Comparison of ENCODE assay signal across 11 cellular contexts in genomic region chr5:61010759-61011460, GRCh38.
DNase-seq lines count a peak whose midpoint lies in the region; ATAC-seq and TF ChIP-seq lines count a peak whose summit lies in the region.
"Had no signal": no experiment of that assay in that cellular context is flagged by ENCODE, and none has a peak within 500 bp of the region (broad histone marks: within the 10 kb centered on the region; RNA-seq: fewer than 3 reads in every experiment).

No MANE protein-coding gene starts in this region.

- no peaks in the 10 kb centered on the region for H3K9me3 Mint-ChIP-seq in HFFc6

- TF ChIP-seq CTCF in AG09309 (IDR thresholded peaks at IDR 0.05; ENCODE audit: control insufficient read depth, insufficient read depth, low read depth, low read length, missing control alignments): peak; percentile 10
- TF ChIP-seq CTCF in HFFc6 (IDR thresholded peaks at IDR 0.05): peak; percentile 63
- peak; percentile 28 for TF ChIP-seq CTCF in astrocyte of the cerebellum (IDR thresholded peaks at IDR 0.05; ENCODE audit: low read depth, low read length, missing control alignments)

- H3K27me3 Mint-ChIP-seq in HFFc6 (ENCODE audit: insufficient read depth): no peaks in the 10 kb centered on the region

- in situ Hi-C loops in astrocyte of the cerebellum (cut with HindIII; ENCODE audit: low sequenced_read_pairs): no loop called here

- DNase-seq in AG09309 (ENCODE audit: low read depth) (no peak), HFFc6 (peak; percentile 17), astrocyte of the cerebellum (ENCODE audit: low read depth) (no peak), iPS-NIHi7 (ENCODE audit: extremely low spot score) (peak; percentile 64), UCSD-AML1 (lab: John Stamatoyannopoulos, UW; ENCODE audit: unreplicated experiment) (no peak), GOT3 (lab: John Stamatoyannopoulos, UW) (no peak)
- DNase-seq: activated T-cell treated with anti-CD3 and anti-CD28 coated beads for 4 hours, MG63, NCI-H2227 treated with DMSO at 0.1 percent for 48 hours had no signal

- no peak overlapping the region for H3K4me3 ChIP-seq in AG09309 (ENCODE audit: control insufficient read depth, low read depth, low read length)
- no peak overlapping the region for H3K4me3 ChIP-seq in astrocyte of the cerebellum (ENCODE audit: low read depth, low read length)
- H3K4me3 ChIP-seq: MG63 had no signal

- H3K36me3 Mint-ChIP-seq in HFFc6 (ENCODE audit: low read depth): no peaks in the 10 kb centered on the region

- H3K4me3 Mint-ChIP-seq in HFFc6: no peak overlapping the region

- H3K4me1 Mint-ChIP-seq in HFFc6 (ENCODE audit: low read depth): no peaks in the 10 kb centered on the region

- no peak for ATAC-seq in GM18861 (IDR thresholded peaks at IDR 0.05; ENCODE audit: unreplicated experiment)
- ATAC-seq in GM21381 (IDR thresholded peaks at IDR 0.05; ENCODE audit: unreplicated experiment): no peak

- no peak overlapping the region for H3K27ac Mint-ChIP-seq in HFFc6

Comparison
In these comparisons a context has a peak if more than half of its experiments do, and no peak if none do; other contexts are left out.
1. DNase-seq: peak in HFFc6 (single experiment) and iPS-NIHi7 (single experiment); none in AG09309 (single experiment), astrocyte of the cerebellum (single experiment), UCSD-AML1 (single experiment) and GOT3 (single experiment).
2. CTCF ChIP-seq: peak in every context shown above with its lines; median percentile 63 in HFFc6; 28 in astrocyte of the cerebellum; 10 in AG09309.